8 cellular contexts compared by ENCODE assay signal in genomic region chr22:31212783-31213626, GRCh38. TPM values are rescaled to one million over a fixed set of nuclear protein-coding genes. Genes with fewer than 3 reads are reported as not detected.
DNase-seq lines count a peak whose midpoint lies in the region; ATAC-seq and TF ChIP-seq lines count a peak whose summit lies in the region.

No MANE protein-coding gene starts in this region.

- no peak for TF ChIP-seq POLR2A in GM18505 (IDR thresholded peaks at IDR 0.05; ENCODE audit: borderline replicate concordance, extremely low read depth, insufficient read depth, insufficient read length)

- H2AFZ ChIP-seq in GM23338 = peak overlapping the region; percentile 92

- peaks cover 3% of the 10 kb centered on the region; the same call in 1 of the 2 replicates for H3F3A ChIP-seq in GM23338 (replicated peaks; ENCODE audit: low read depth)

- H3K4me3 ChIP-seq in GM23338 = peak overlapping the region; percentile 97
- peak overlapping the region; percentile 89 for H3K4me3 ChIP-seq in fibroblast of villous mesenchyme (ENCODE audit: low read depth, low read length)
- peak overlapping the region; percentile 85 for H3K4me3 ChIP-seq in skeletal muscle satellite cell (ENCODE audit: low read length)

- H3K9ac ChIP-seq in skeletal muscle satellite cell (ENCODE audit: low read depth, low read length) = peak overlapping the region; percentile 86

- peak overlapping the region; percentile 87 for H3K27ac ChIP-seq in GM23338 (ENCODE audit: low read depth)

- no peaks in the 10 kb centered on the region for H3K9me2 ChIP-seq in GM23338 (ENCODE audit: insufficient read depth)

- DNase-seq in GM23338 (ENCODE audit: low spot score) (peak; percentile 40), T-cell (no peak), fibroblast of villous mesenchyme (ENCODE audit: low read depth) (no peak), DMS53 (lab: John Stamatoyannopoulos, UW) (no peak), posterior cingulate gyrus (no peak)

- H3K9me3 Mint-ChIP-seq in GM23338 (no peaks in the 10 kb centered on the region), T-cell (no peaks in the 10 kb centered on the region)

- H3K27me3 ChIP-seq in GM23338 (ENCODE audit: insufficient read depth) = no peaks in the 10 kb centered on the region
- H3K27me3 ChIP-seq in skeletal muscle satellite cell (ENCODE audit: control insufficient read depth, insufficient read depth, low read length) = no peaks in the 10 kb centered on the region

- H3K36me3 ChIP-seq in GM23338 (ENCODE audit: insufficient read depth) (peaks cover 6% of the 10 kb centered on the region; the same call in 1 of the 2 replicates), skeletal muscle satellite cell (ENCODE audit: insufficient read depth, low read length) (no peaks in the 10 kb centered on the region)

- H3K4me1 Mint-ChIP-seq in GM23338 (peaks cover 21% of the 10 kb centered on the region), T-cell (peaks cover 62 to 63% (median 63%) of the 10 kb centered on the region in 3 donors)

- intact Hi-C loops in posterior cingulate gyrus (cut with DNase I) = loop anchor here (5.0 kb wide), 1 partner anchor 59 kb away; no protein-coding TSS in a partner anchor

- H3K79me2 ChIP-seq in GM23338 (replicated peaks; ENCODE audit: insufficient read depth) = peaks cover 54% of the 10 kb centered on the region

- POLR2A ChIA-PET in T-cell (lab: Charles Lee) = interaction anchor here (0.6 to 0.7 kb wide), 5 partner anchors 32 to 516 kb away, joined by 3 read pairs; no protein-coding TSS in a partner anchor

- peaks cover 20% of the 10 kb centered on the region for H4K20me1 ChIP-seq in GM23338 (replicated peaks; ENCODE audit: insufficient read depth)

- H3K36me3 Mint-ChIP-seq in GM23338 (ENCODE audit: low read depth) = peaks cover 10% of the 10 kb centered on the region; the same call in 2 of the 3 replicates
- no peaks in the 10 kb centered on the region for H3K36me3 Mint-ChIP-seq in T-cell

- TF ChIP-seq CTCF in GM23338 (conservative IDR thresholded peaks at IDR 0.05; ENCODE audit: low read depth in 2 of 2) (no peak), fibroblast of villous mesenchyme (IDR thresholded peaks at IDR 0.05; ENCODE audit: insufficient read depth, low read depth, low read length) (no peak)

- CTCF ChIA-PET in T-cell (lab: Charles Lee) = interaction anchor here (0.6 to 3.0 kb wide), 12 partner anchors 11 to 589 kb away, joined by 3 to 14 read pairs (median 4); partner anchors contain the start of gene PIK3IP1 (in 1 of the 2)

- H3K27me3 Mint-ChIP-seq in GM23338 (ENCODE audit: insufficient read depth, low read depth, poor library complexity) (no peaks in the 10 kb centered on the region), T-cell (no peaks in the 10 kb centered on the region)

- H3K4me2 ChIP-seq in GM23338 = peak overlapping the region; percentile 89
- H3K4me2 ChIP-seq in skeletal muscle satellite cell (ENCODE audit: low read length) = peak overlapping the region; percentile 91

- ATAC-seq in GM23338 (peak; percentile 6), T-cell (replicated peaks in 1 of 4) (no peak), HG03135 (IDR thresholded peaks at IDR 0.05; ENCODE audit: unreplicated experiment) (no peak), GM18505 (IDR thresholded peaks at IDR 0.05; ENCODE audit: unreplicated experiment) (no peak)

- H3K9me3 ChIP-seq in skeletal muscle satellite cell (replicated peaks; ENCODE audit: low read length) = no peaks in the 10 kb centered on the region

- peaks cover 19% of the 10 kb centered on the region for H3K4me1 ChIP-seq in GM23338 (ENCODE audit: insufficient read depth)
- peaks cover 12% of the 10 kb centered on the region for H3K4me1 ChIP-seq in skeletal muscle satellite cell (ENCODE audit: control insufficient read depth, insufficient read depth, low read length)

- peak overlapping the region; percentile 89 for H3K4me3 Mint-ChIP-seq in GM23338
- peak overlapping the region; percentile 84 to 89 (median 86) for H3K4me3 Mint-ChIP-seq in T-cell

- H3K27ac Mint-ChIP-seq in GM23338 (peak overlapping the region; percentile 67), T-cell (peak overlapping the region; percentile 36 to 74)

TF ChIP-seq in GM23338, 12 proteins besides CTCF, POLR2A, EP300 and RAD21 (continues in another document):
- TF ChIP-seq JUNB (IDR thresholded peaks at IDR 0.05; ENCODE audit: unreplicated experiment) = no peak
- no peak for TF ChIP-seq EZH2 (IDR thresholded peaks at IDR 0.05; ENCODE audit: low read depth, unreplicated experiment)
- no peak for TF ChIP-seq STAT1 (IDR thresholded peaks at IDR 0.05; ENCODE audit: unreplicated experiment)
- no peak for TF ChIP-seq ZNF114 (CRISPR knock-in tag; IDR thresholded peaks at IDR 0.05)
- TF ChIP-seq ZNF331 (CRISPR knock-in tag; IDR thresholded peaks at IDR 0.05; ENCODE audit: low read depth) = no peak
- no peak for TF ChIP-seq NANOG (IDR thresholded peaks at IDR 0.05; ENCODE audit: borderline replicate concordance)
- TF ChIP-seq, protein P1, sequence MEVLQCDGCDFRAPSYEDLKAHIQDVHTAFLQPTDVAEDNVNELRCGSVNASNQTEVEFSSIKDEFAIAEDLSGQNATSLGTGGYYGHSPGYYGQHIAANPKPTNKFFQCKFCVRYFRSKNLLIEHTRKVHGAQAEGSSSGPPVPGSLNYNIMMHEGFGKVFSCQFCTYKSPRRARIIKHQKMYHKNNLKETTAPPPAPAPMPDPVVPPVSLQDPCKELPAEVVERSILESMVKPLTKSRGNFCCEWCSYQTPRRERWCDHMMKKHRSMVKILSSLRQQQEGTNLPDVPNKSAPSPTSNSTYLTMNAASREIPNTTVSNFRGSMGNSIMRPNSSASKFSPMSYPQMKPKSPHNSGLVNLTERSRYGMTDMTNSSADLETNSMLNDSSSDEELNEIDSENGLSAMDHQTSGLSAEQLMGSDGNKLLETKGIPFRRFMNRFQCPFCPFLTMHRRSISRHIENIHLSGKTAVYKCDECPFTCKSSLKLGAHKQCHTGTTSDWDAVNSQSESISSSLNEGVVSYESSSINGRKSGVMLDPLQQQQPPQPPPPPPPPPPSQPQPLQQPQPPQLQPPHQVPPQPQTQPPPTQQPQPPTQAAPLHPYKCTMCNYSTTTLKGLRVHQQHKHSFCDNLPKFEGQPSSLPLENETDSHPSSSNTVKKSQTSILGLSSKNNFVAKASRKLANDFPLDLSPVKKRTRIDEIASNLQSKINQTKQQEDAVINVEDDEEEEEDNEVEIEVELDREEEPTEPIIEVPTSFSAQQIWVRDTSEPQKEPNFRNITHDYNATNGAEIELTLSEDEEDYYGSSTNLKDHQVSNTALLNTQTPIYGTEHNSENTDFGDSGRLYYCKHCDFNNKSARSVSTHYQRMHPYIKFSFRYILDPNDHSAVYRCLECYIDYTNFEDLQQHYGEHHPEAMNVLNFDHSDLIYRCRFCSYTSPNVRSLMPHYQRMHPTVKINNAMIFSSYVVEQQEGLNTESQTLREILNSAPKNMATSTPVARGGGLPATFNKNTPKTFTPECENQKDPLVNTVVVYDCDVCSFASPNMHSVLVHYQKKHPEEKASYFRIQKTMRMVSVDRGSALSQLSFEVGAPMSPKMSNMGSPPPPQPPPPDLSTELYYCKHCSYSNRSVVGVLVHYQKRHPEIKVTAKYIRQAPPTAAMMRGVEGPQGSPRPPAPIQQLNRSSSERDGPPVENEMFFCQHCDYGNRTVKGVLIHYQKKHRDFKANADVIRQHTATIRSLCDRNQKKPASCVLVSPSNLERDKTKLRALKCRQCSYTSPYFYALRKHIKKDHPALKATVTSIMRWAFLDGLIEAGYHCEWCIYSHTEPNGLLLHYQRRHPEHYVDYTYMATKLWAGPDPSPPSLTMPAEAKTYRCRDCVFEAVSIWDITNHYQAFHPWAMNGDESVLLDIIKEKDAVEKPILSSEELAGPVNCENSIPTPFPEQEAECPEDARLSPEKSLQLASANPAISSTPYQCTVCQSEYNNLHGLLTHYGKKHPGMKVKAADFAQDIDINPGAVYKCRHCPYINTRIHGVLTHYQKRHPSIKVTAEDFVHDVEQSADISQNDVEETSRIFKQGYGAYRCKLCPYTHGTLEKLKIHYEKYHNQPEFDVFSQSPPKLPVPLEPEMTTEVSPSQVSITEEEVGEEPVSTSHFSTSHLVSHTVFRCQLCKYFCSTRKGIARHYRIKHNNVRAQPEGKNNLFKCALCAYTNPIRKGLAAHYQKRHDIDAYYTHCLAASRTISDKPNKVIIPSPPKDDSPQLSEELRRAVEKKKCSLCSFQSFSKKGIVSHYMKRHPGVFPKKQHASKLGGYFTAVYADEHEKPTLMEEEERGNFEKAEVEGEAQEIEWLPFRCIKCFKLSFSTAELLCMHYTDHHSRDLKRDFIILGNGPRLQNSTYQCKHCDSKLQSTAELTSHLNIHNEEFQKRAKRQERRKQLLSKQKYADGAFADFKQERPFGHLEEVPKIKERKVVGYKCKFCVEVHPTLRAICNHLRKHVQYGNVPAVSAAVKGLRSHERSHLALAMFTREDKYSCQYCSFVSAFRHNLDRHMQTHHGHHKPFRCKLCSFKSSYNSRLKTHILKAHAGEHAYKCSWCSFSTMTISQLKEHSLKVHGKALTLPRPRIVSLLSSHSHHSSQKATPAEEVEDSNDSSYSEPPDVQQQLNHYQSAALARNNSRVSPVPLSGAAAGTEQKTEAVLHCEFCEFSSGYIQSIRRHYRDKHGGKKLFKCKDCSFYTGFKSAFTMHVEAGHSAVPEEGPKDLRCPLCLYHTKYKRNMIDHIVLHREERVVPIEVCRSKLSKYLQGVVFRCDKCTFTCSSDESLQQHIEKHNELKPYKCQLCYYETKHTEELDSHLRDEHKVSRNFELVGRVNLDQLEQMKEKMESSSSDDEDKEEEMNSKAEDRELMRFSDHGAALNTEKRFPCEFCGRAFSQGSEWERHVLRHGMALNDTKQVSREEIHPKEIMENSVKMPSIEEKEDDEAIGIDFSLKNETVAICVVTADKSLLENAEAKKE (CRISPR knock-in tag; IDR thresholded peaks at IDR 0.05) = no peak
- TF ChIP-seq POLR2AphosphoS5 (IDR thresholded peaks at IDR 0.05; ENCODE audit: low read depth) = no peak

RNA-seq across cellular contexts. Expression of gene LIMK2, which starts 0.9 kb away (rescaled TPM):
- 35.5 and 39.8 TPM in 2 replicates for total RNA-seq in GM23338 (2014; rRNA removed; shearing (Covaris generic))
- polyA plus RNA-seq in GM23338 (2016; fragmentation: Nextera tagmentation; extraction: Ambion mirVana) = 12.5 and 14.9 TPM in 2 replicates
- total RNA-seq in T-cell (10 to 100 TPM; 21.5 to 31.5 (median 29.7) TPM), fibroblast of villous mesenchyme (50.1 and 50.3 TPM in 2 replicates)
- total RNA-seq in skeletal muscle satellite cell (2012; rRNA removed) = 8.9 and 16.8 TPM in 2 replicates

RNA-seq across cellular contexts. Expression of gene RNF185, which starts 53.0 kb away (rescaled TPM):
- total RNA-seq in GM23338 (2014; rRNA removed; shearing (Covaris generic)) = 13.6 and 15.5 TPM in 2 replicates
- 6.8 and 7.6 TPM in 2 replicates for polyA plus RNA-seq in GM23338 (2016; fragmentation: Nextera tagmentation; extraction: Ambion mirVana)
- total RNA-seq in T-cell (10 to 100 TPM; 12.2 to 29.8 (median 25.9) TPM), fibroblast of villous mesenchyme (34.5 and 35.0 TPM in 2 replicates)
- total RNA-seq in skeletal muscle satellite cell (2012; rRNA removed) = 23.6 and 28.0 TPM in 2 replicates
